ENCODE assay signal across 1 cellular context in the genomic region with DNA sequence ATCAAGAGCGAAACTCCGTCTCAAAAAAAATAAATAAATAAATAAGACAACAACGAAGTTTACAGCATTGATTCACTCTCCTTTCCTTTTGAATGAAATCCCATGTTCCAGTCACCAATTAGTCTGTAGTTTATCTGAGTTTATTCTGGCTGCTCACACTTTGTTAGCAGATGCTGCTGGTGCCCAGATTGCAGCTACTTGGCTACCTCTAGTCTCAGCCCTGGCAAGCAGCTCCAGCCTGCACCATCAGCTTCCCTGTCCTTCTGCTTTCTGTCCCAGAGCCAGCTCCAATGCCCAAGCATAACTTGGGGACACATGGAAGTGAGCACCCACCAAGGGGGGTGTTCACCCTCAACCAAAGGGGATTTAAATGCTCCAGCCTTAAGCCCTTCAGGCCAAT.
TF ChIP-seq lines count a peak whose summit lies in the region.

No MANE protein-coding gene starts in this region.

TF ChIP-seq in WTC11, 78 proteins besides CTCF, POLR2A, EP300 and RAD21 (continued from another document):
- TF ChIP-seq, protein P1, sequence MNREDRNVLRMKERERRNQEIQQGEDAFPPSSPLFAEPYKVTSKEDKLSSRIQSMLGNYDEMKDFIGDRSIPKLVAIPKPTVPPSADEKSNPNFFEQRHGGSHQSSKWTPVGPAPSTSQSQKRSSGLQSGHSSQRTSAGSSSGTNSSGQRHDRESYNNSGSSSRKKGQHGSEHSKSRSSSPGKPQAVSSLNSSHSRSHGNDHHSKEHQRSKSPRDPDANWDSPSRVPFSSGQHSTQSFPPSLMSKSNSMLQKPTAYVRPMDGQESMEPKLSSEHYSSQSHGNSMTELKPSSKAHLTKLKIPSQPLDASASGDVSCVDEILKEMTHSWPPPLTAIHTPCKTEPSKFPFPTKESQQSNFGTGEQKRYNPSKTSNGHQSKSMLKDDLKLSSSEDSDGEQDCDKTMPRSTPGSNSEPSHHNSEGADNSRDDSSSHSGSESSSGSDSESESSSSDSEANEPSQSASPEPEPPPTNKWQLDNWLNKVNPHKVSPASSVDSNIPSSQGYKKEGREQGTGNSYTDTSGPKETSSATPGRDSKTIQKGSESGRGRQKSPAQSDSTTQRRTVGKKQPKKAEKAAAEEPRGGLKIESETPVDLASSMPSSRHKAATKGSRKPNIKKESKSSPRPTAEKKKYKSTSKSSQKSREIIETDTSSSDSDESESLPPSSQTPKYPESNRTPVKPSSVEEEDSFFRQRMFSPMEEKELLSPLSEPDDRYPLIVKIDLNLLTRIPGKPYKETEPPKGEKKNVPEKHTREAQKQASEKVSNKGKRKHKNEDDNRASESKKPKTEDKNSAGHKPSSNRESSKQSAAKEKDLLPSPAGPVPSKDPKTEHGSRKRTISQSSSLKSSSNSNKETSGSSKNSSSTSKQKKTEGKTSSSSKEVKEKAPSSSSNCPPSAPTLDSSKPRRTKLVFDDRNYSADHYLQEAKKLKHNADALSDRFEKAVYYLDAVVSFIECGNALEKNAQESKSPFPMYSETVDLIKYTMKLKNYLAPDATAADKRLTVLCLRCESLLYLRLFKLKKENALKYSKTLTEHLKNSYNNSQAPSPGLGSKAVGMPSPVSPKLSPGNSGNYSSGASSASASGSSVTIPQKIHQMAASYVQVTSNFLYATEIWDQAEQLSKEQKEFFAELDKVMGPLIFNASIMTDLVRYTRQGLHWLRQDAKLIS (CRISPR knock-in tag; IDR thresholded peaks at IDR 0.05; ENCODE audit: borderline replicate concordance): no peak
TF ChIP-seq in WTC11: peak in this region for 0.
